ENCODE assay signal across 8 cellular contexts in genomic region chr20:32190608-32191415, GRCh38. TPM values are rescaled to one million over a fixed set of nuclear protein-coding genes. Genes with fewer than 3 reads are reported as not detected.
A peak's percentile ranks its signal among the peaks of the same experiment; 100 is the strongest.
DNase-seq lines count a peak whose midpoint lies in the region; ATAC-seq, FAIRE-seq and TF ChIP-seq lines count a peak whose summit lies in the region.

No MANE protein-coding gene starts in this region.

- in situ Hi-C loops in GM12878 (cut with MboI), result no loop called here

- H3K4me2 ChIP-seq in GM12878 (ENCODE audit: control insufficient read depth, insufficient read depth), result peak overlapping the region; percentile 66; the same call in 1 of the 2 replicates

- RAD21 ChIA-PET in GM12878 (lab: Charles Lee; ENCODE audit: unreplicated experiment), result no interaction called here

- peak overlapping the region; percentile 83 for H3K27ac ChIP-seq in left ventricle myocardium inferior (replicated peaks)
- no peak overlapping the region for H3K27ac ChIP-seq in GM12878 (ENCODE audit: control insufficient read depth, insufficient read depth)
- peak overlapping the region; percentile 91 to 92 for H3K27ac ChIP-seq in uterus

- H2AFZ ChIP-seq in GM12878 (ENCODE audit: control insufficient read depth, low read depth, low read length), result no peak overlapping the region

- peaks cover 17% of the 10 kb centered on the region for H3K36me3 ChIP-seq in left ventricle myocardium inferior
- peaks cover 8 to 20% of the 10 kb centered on the region in 2 experiments for H3K36me3 ChIP-seq in GM12878 (ENCODE audit: control insufficient read depth in 2 of 2, insufficient read depth in 2 of 2, low read length in 1 of 2)
- no peaks in the 10 kb centered on the region for H3K36me3 ChIP-seq in uterus

- no peak for DNase-seq in left ventricle myocardium inferior
- no peak for DNase-seq in left cardiac atrium
- DNase-seq in GM12878 (ENCODE audit: low read depth, low spot score), result no peak
- peak; percentile 79 for DNase-seq in mesenteric fat pad (ENCODE audit: low spot score)
- DNase-seq in uterus, result no peak
- no peak for DNase-seq in stimulated activated CD4-positive, alpha-beta T cell treated with anti-CD3 and anti-CD28 coated beads, Interleukin-4, amount 100 ng/mL, for 1 hour

- H3K9me3 ChIP-seq in left ventricle myocardium inferior (replicated peaks), result no peaks in the 10 kb centered on the region
- no peaks in the 10 kb centered on the region for H3K9me3 ChIP-seq in GM12878 (replicated peaks; ENCODE audit: control insufficient read depth, insufficient read depth, low read length)
- no peaks in the 10 kb centered on the region for H3K9me3 ChIP-seq in uterus

- TF ChIP-seq RAD21 in GM12878 (IDR thresholded peaks at IDR 0.05; ENCODE audit: insufficient read depth, low read depth, low read length), result no peak

- BruUV-seq in GM12878 (replicated peaks; lab: Mats Ljungman, UMichigan), result no TSS peak

- no peak for FAIRE-seq in GM12878 (lab: Jason Lieb, UNC)

- H3K27me3 ChIP-seq in left ventricle myocardium inferior (ENCODE audit: low read depth) (no peaks in the 10 kb centered on the region), GM12878 (replicated peaks in 1 of 2; ENCODE audit: control insufficient read depth in 2 of 2, insufficient read depth in 2 of 2, low read length in 1 of 2) (no peaks in the 10 kb centered on the region), uterus (no peaks in the 10 kb centered on the region)

- WGBS in GM12878 (ENCODE audit: insufficient coverage, insufficient replicate concordance, low lambda C conversion rate, missing lambda C conversion rate), result 41% methylated on average over 14 of the region's 14 CpGs

- peak overlapping the region; percentile 78 for H3K4me3 ChIP-seq in left ventricle myocardium inferior
- H3K4me3 ChIP-seq in GM12878, result no peak overlapping the region
- peak overlapping the region; percentile 49 to 76 for H3K4me3 ChIP-seq in uterus

- H3K4me1 ChIP-seq in left ventricle myocardium inferior, result peaks cover 60% of the 10 kb centered on the region
- H3K4me1 ChIP-seq in GM12878 (ENCODE audit: control insufficient read depth, insufficient read depth, low read length), result no peaks in the 10 kb centered on the region
- H3K4me1 ChIP-seq in uterus, result peaks cover 0 to 11% of the 10 kb centered on the region in 2 donors

- no peaks in the 10 kb centered on the region; the same call in 1 of the 2 replicates for H4K20me1 ChIP-seq in GM12878 (ENCODE audit: control insufficient read depth, insufficient read depth)

- SMC1A ChIA-PET in GM12878 (lab: Charles Lee; ENCODE audit: uncharacterized antibody, unreplicated experiment), result interaction anchor here (1.4 kb wide), 1 partner anchor 11 kb away, joined by 5 read pairs; no protein-coding TSS in a partner anchor

- POLR2A ChIA-PET in GM12878 (lab: Charles Lee), result interaction anchor here (0.6 kb wide), 1 partner anchor 329 kb away, joined by 5 read pairs; no protein-coding TSS in a partner anchor

- intact Hi-C loops in left ventricle myocardium inferior (cut with micrococcal nuclease), result no loop called here
- intact Hi-C loops in left cardiac atrium (cut with DNase I), result no loop called here
- intact Hi-C loops in GM12878 (cut with micrococcal nuclease; ENCODE audit: unreplicated experiment), result no loop called here
- intact Hi-C loops in uterus (cut with DNase I; ENCODE audit: low total_unique reads), result no loop called here

- TF ChIP-seq POLR2A in GM12878 (IDR thresholded peaks at IDR 0.05; ENCODE audit: low read depth, low read length) (peak; percentile 10; the same call in 1 of the 2 replicates), uterus (IDR thresholded peaks at IDR 0.05) (no peak)

- H3K79me2 ChIP-seq in GM12878 (ENCODE audit: control insufficient read depth, insufficient read depth, low read length), result no peaks in the 10 kb centered on the region

- TF ChIP-seq CTCF in left ventricle myocardium inferior (IDR thresholded peaks at IDR 0.05; ENCODE audit: borderline replicate concordance) (no peak), GM12878 (IDR thresholded peaks at IDR 0.05 in 2 of 3, conservative IDR thresholded peaks at IDR 0.05 in 1 of 3; ENCODE audit: control insufficient read depth in 2 of 3, extremely low read depth in 1 of 3, insufficient read depth in 1 of 3, low read depth in 3 of 3, low read length in 3 of 3) (no peak), uterus (IDR thresholded peaks at IDR 0.05) (no peak)

- no peak for ATAC-seq in left cardiac atrium
- ATAC-seq in GM12878, result peak; percentile 11; the same call in 2 of the 3 replicates
- ATAC-seq in HG03196 (IDR thresholded peaks at IDR 0.05; ENCODE audit: unreplicated experiment), result no peak
- no peak for ATAC-seq in GM21526 (IDR thresholded peaks at IDR 0.05; ENCODE audit: low FRiP score, unreplicated experiment)

- no peak overlapping the region for H3K9ac ChIP-seq in GM12878 (ENCODE audit: control insufficient read depth, insufficient read depth, low read length)

- TF ChIP-seq EP300 in GM12878 (IDR thresholded peaks at IDR 0.05; ENCODE audit: borderline replicate concordance in 1 of 2, control insufficient read depth in 1 of 2, low read depth in 2 of 2, low read length in 2 of 2), result no peak

- CTCF ChIA-PET in GM12878 (lab: Yijun Ruan, JAX), result no interaction called here

TF ChIP-seq in GM12878, 131 proteins besides CTCF, POLR2A, EP300 and RAD21:
- peak; percentile 29 for TF ChIP-seq BCL3 (IDR thresholded peaks at IDR 0.05; ENCODE audit: borderline replicate concordance, insufficient read depth, low read depth, low read length, poor library complexity, severe bottlenecking)
- no peak for TF ChIP-seq ATF7 (IDR thresholded peaks at IDR 0.05; ENCODE audit: low read depth)
- TF ChIP-seq MTA3 (IDR thresholded peaks at IDR 0.05; ENCODE audit: borderline replicate concordance, low read length), result 0 out of 2 replicates have a peak, but pooled peaks have one; percentile 42

RNA-seq across cellular contexts. Expression of gene PLAGL2, which starts 16.7 kb away (rescaled TPM):
- total RNA-seq in left ventricle myocardium inferior (7.3 TPM), left cardiac atrium (1 to 10 TPM; 6.9 to 8.0 TPM), GM12878 (2014; rRNA removed) (7.3 and 7.8 TPM in 2 replicates), GM12878 (2014; rRNA removed; fragmentation: Illumina TruSeq; extraction: Trizol) (8.3 and 8.4 TPM in 2 replicates), GM12878 (2021) (29.7 and 31.7 TPM in 2 replicates), mesenteric fat pad (8.3 TPM), uterus (10 to 100 TPM in 1 of 4 donors, 1 to 10 TPM in 3; 2.3 to 15.0 (median 4.9) TPM)
- 14.3 and 14.4 TPM in 2 replicates for total RNA-seq in GM12878 (2013; cell fraction: nucleolus; rRNA removed)
- 10.0 TPM for polyA plus RNA-seq in GM12878 (2011; ENCODE audit: low read depth)
- polyA plus RNA-seq in GM12878 (2011; rRNA removed) (4.5 and 7.4 TPM in 2 replicates), GM12878 (2014; fragmentation: Illumina TruSeq; extraction: Trizol) (31.0 and 32.3 TPM in 2 replicates), GM12878 (2014; fragmentation: Nextera tagmentation; extraction: Ambion mirVana) (1 to 10 TPM; 4.4 to 7.3 TPM), GM12878 (2014; rRNA removed) (18.4 and 18.5 TPM in 2 replicates), GM12878 (2016; fragmentation: Nextera tagmentation; extraction: Ambion mirVana) (10 to 100 TPM; 18.3 to 21.0 TPM)
- polyA plus RNA-seq in GM12878 (2011; cell fraction: cytosol; rRNA removed), result 12.2 and 16.8 TPM in 2 replicates
- polyA plus RNA-seq in GM12878 (2011; cell fraction: nucleus; rRNA removed), result 9.1 and 11.8 TPM in 2 replicates
- polyA plus RNA-seq in GM12878 (2012), result 14.5 and 15.6 TPM in 2 replicates
- 11.8 and 13.9 TPM in 2 replicates for polyA minus RNA-seq in GM12878 (2011; rRNA and poly(A)+ RNA removed)
- polyA minus RNA-seq in GM12878 (2011; cell fraction: cytosol; rRNA and poly(A)+ RNA removed), result 7.6 and 8.5 TPM in 2 replicates
- 5.7 and 10.1 TPM in 2 replicates for polyA minus RNA-seq in GM12878 (2011; cell fraction: nucleus; rRNA and poly(A)+ RNA removed)

RNA-seq across cellular contexts. Expression of gene POFUT1, which starts 16.9 kb away (rescaled TPM):
- total RNA-seq in left ventricle myocardium inferior (28.9 TPM), left cardiac atrium (10 to 100 TPM; 25.5 to 28.6 TPM), GM12878 (2014; rRNA removed) (23.1 and 24.0 TPM in 2 replicates), GM12878 (2014; rRNA removed; fragmentation: Illumina TruSeq; extraction: Trizol) (20.5 and 22.2 TPM in 2 replicates), GM12878 (2021) (30.5 and 33.4 TPM in 2 replicates), mesenteric fat pad (40.9 TPM), uterus (10 to 100 TPM; 11.2 to 47.1 (median 23.3) TPM)
- 41.7 and 45.3 TPM in 2 replicates for total RNA-seq in GM12878 (2013; cell fraction: nucleolus; rRNA removed)
- polyA plus RNA-seq in GM12878 (2011; ENCODE audit: low read depth), result 8.4 TPM
- polyA plus RNA-seq in GM12878 (2011; rRNA removed) (11.3 and 15.1 TPM in 2 replicates), GM12878 (2014; fragmentation: Illumina TruSeq; extraction: Trizol) (24.1 and 25.1 TPM in 2 replicates), GM12878 (2014; fragmentation: Nextera tagmentation; extraction: Ambion mirVana) (1 to 10 TPM; 2.6 to 3.9 TPM), GM12878 (2014; rRNA removed) (19.3 and 19.8 TPM in 2 replicates), GM12878 (2016; fragmentation: Nextera tagmentation; extraction: Ambion mirVana) (10 to 100 TPM; 24.4 to 24.9 TPM)
- polyA plus RNA-seq in GM12878 (2011; cell fraction: cytosol; rRNA removed), result 17.4 and 18.3 TPM in 2 replicates
- 15.7 and 18.9 TPM in 2 replicates for polyA plus RNA-seq in GM12878 (2011; cell fraction: nucleus; rRNA removed)
- polyA plus RNA-seq in GM12878 (2012), result 10.4 and 11.9 TPM in 2 replicates
- polyA minus RNA-seq in GM12878 (2011; rRNA and poly(A)+ RNA removed), result 19.7 and 21.4 TPM in 2 replicates
- polyA minus RNA-seq in GM12878 (2011; cell fraction: cytosol; rRNA and poly(A)+ RNA removed), result 6.5 and 6.7 TPM in 2 replicates
- polyA minus RNA-seq in GM12878 (2011; cell fraction: nucleus; rRNA and poly(A)+ RNA removed), result 11.1 and 20.3 TPM in 2 replicates
